ENCODE assay signal across 18 cellular contexts in the genomic region with DNA sequence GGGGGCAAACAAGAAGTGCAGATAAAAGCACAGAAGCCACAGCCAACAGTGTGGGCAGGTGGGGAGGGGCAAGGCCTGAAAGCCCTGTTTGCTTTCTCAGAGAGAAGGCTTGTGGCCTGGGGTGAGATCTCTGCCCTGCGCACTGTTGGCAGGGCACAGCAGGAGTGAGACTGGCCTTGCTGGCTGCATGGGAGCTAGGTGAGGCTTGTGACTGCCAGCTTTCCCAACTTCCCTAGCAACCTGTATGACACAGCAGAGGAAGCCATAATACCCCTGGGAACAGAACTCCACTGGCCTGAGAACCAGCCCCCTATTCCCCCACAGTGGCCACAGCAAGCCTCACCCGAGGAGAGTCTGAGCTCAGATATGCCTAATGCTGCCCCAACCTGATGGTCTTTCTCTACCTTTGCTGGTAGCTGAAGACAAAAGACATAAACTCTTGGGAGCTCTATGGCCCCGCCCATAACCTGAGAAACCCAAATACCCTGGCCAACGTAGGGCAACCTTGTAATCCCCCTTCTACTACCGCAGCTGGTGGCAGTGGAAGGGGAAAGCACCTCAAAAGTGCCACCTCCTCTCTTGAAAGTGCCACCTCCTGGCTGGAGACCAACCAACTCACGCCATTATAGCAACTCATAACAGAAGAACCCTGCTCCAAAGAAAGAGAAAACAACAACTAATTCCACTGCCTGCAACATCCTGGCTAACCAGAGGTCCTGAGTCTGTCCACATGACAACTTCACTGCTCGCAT. TPM values are rescaled to one million over a fixed set of nuclear protein-coding genes. Genes with fewer than 3 reads are reported as not detected.
A peak's percentile ranks its signal among the peaks of the same experiment; 100 is the strongest.
DNase-seq lines count a peak whose midpoint lies in the region; ATAC-seq, FAIRE-seq and TF ChIP-seq lines count a peak whose summit lies in the region.
"Had no signal": no experiment of that assay in that cellular context is flagged by ENCODE, and none has a peak within 500 bp of the region (broad histone marks: within the 10 kb centered on the region; RNA-seq: fewer than 3 reads in every experiment).

No MANE protein-coding gene starts in this region.

- POLR2A ChIA-PET in Panc1 (lab: Charles Lee) = interaction anchor here (0.6 kb wide), 2 partner anchors 25 to 51 kb away, joined by 3 to 18 read pairs; no protein-coding TSS in a partner anchor

- TF ChIP-seq CTCF in Panc1 (IDR thresholded peaks at IDR 0.05) = no peak
- no peak for TF ChIP-seq CTCF in right lobe of liver (IDR thresholded peaks at IDR 0.05)

- peak; percentile 58 for FAIRE-seq in GM12891 (lab: Jason Lieb, UNC)
- FAIRE-seq: G401.6 had no signal

- no peak overlapping the region for H3K27ac ChIP-seq in Panc1 (ENCODE audit: low read length)
- peak overlapping the region in 1 of 3 donors; percentile 37 for H3K27ac ChIP-seq in right lobe of liver
- H3K27ac ChIP-seq: brain microvascular endothelial cell, RWPE1 had no signal

- H3K36me3 ChIP-seq in Panc1 (ENCODE audit: control insufficient read depth, insufficient read depth, low read length) = no peaks in the 10 kb centered on the region
- no peaks in the 10 kb centered on the region for H3K36me3 ChIP-seq in right lobe of liver
- H3K36me3 ChIP-seq: brain microvascular endothelial cell, HAP-1 had no signal

- H3K27me3 ChIP-seq in Panc1 (ENCODE audit: control insufficient read depth, insufficient read depth, low read length) = no peaks in the 10 kb centered on the region
- H3K27me3 ChIP-seq in right lobe of liver = no peaks in the 10 kb centered on the region
- H3K27me3 ChIP-seq: brain microvascular endothelial cell had no signal

- BruUV-seq in Panc1 (replicated peaks; lab: Mats Ljungman, UMichigan) = no TSS peak

- H3K9me3 ChIP-seq in Panc1 (ENCODE audit: control insufficient read depth, insufficient read depth, low read depth, low read length) (no peaks in the 10 kb centered on the region), right lobe of liver (no peaks in the 10 kb centered on the region)
- H3K9me3 ChIP-seq: HAP-1 had no signal

- CTCF ChIA-PET in Panc1 (lab: Charles Lee) = no interaction called here

- WGBS in right lobe of liver (ENCODE audit: insufficient coverage, low coverage, low lambda C conversion rate, missing lambda C conversion rate) = 75% methylated on average over 2 of the region's 7 CpGs

- DNase-seq in GM12891 (ENCODE audit: insufficient read length, low spot score) (no peak), Panc1 (ENCODE audit: low read depth, low spot score) (no peak), right lobe of liver (peak in 2 of 3 donors; percentile 65 to 74), C1 segment of cervical spinal cord (lab: John Stamatoyannopoulos, UW) (no peak), AG20443 (ENCODE audit: low spot score) (no peak), sciatic nerve (ENCODE audit: low spot score) (no peak)
- DNase-seq: activated CD8-positive, alpha-beta memory T cell treated with anti-CD3 and anti-CD28 coated beads, Interleukin-2, amount 50 U/mL, for 4 hours; brain microvascular endothelial cell; NCI-H2227 treated with DMSO at 0.1 percent for 48 hours; stimulated activated naive CD4-positive, alpha-beta T cell; T-helper 9 cell had no signal

- H3K4me3 ChIP-seq in Panc1 (ENCODE audit: low read depth in 2 of 2, low read length in 2 of 2) (no peak overlapping the region), right lobe of liver (no peak overlapping the region)
- H3K4me3 ChIP-seq: HAP-1 had no signal

- intact Hi-C loops in Panc1 (cut with micrococcal nuclease; ENCODE audit: unreplicated experiment) (no loop called here), right lobe of liver (cut with DNase I) (no loop called here), sciatic nerve (cut with DNase I) (no loop called here)

- peak; percentile 32 for ATAC-seq in GM21381 (IDR thresholded peaks at IDR 0.05; ENCODE audit: unreplicated experiment)
- ATAC-seq in Panc1 = 0 out of 2 replicates have a peak, but pooled peaks have one; percentile 44
- ATAC-seq in right lobe of liver = peak; percentile 38 to 92 (median 64)
- no peak for ATAC-seq in HG02678 (IDR thresholded peaks at IDR 0.05; ENCODE audit: unreplicated experiment)
- ATAC-seq in sciatic nerve = no peak

- in situ Hi-C loops in Panc1 (cut with HindIII; ENCODE audit: low pct_unique_long_range_greater_than_20kb, low sequenced_read_pairs) = no loop called here

- no peak for TF ChIP-seq POLR2A in GM12891 (IDR thresholded peaks at IDR 0.05; ENCODE audit: low read depth, low read length)
- no peak for TF ChIP-seq POLR2A in right lobe of liver (IDR thresholded peaks at IDR 0.05)

- H3K4me1 ChIP-seq in Panc1 (ENCODE audit: control insufficient read depth, insufficient read depth, low read length) (no peaks in the 10 kb centered on the region), right lobe of liver (no peaks in the 10 kb centered on the region)
- H3K4me1 ChIP-seq: HAP-1 had no signal

TF ChIP-seq in GM12891, 5 proteins besides CTCF, POLR2A, EP300 and RAD21:
- TF ChIP-seq POU2F2 (IDR thresholded peaks at IDR 0.05; ENCODE audit: low read depth, low read length) (no peak), SPI1 (IDR thresholded peaks at IDR 0.05; ENCODE audit: low read depth, low read length) (no peak), PAX5 (IDR thresholded peaks at IDR 0.05; ENCODE audit: insufficient read depth, low read length, severe bottlenecking) (no peak), POLR2AphosphoS5 (IDR thresholded peaks at IDR 0.05; ENCODE audit: low read depth, low read length) (no peak), TAF1 (IDR thresholded peaks at IDR 0.05; ENCODE audit: low read depth, low read length) (no peak)

RNA-seq across cellular contexts. Expression of a gene that starts 44.4 kb away (rescaled TPM):
- 0.03 TPM for polyA plus RNA-seq in GM12891 (2012; ENCODE audit: low read depth, missing spikeins)
- not detected for total RNA-seq in Panc1 (2021; ENCODE audit: unreplicated experiment)
- polyA plus RNA-seq in Panc1 (2012; ENCODE audit: insufficient read length) = not detected
- under 1 TPM in 1 of 6 experiments, not detected in 5; 0.12 TPM for total RNA-seq in right lobe of liver
- total RNA-seq in sciatic nerve = 0.04 TPM
- total RNA-seq: MCF 10A had no signal
- polyA plus RNA-seq: BJ had no signal

RNA-seq across cellular contexts. Expression of a gene that starts 50.9 kb away (rescaled TPM):
- 38.1 TPM for polyA plus RNA-seq in GM12891 (2012; ENCODE audit: low read depth, missing spikeins)
- total RNA-seq in Panc1 (2021; ENCODE audit: unreplicated experiment) = 83.7 TPM
- 91.5 TPM for polyA plus RNA-seq in Panc1 (2012; ENCODE audit: insufficient read length)
- 10 to 100 TPM; 49.4 to 78.2 (median 62.5) TPM for total RNA-seq in right lobe of liver
- 122 TPM for total RNA-seq in sciatic nerve

Comparison
In these comparisons a context has a peak if more than half of its experiments do, and no peak if none do; other contexts are left out.
1. DNase-seq: peak in right lobe of liver (2 of 3); none in GM12891 (single experiment), Panc1 (single experiment), C1 segment of cervical spinal cord (0 of 14), AG20443 (single experiment) and sciatic nerve (single experiment).
2. ATAC-seq: peak in GM21381 (single experiment), Panc1 (single experiment) and right lobe of liver (4 of 4); none in HG02678 (single experiment) and sciatic nerve (single experiment).